In genomic region chr3:126525853-126526667, GRCh38 we compare ENCODE assay signal across 20 cellular contexts. TPM values are rescaled to one million over a fixed set of nuclear protein-coding genes. Genes with fewer than 3 reads are reported as not detected.
DNase-seq lines count a peak whose midpoint lies in the region; TF ChIP-seq lines count a peak whose summit lies in the region.
"Had no signal": no experiment of that assay in that cellular context is flagged by ENCODE, and none has a peak within 500 bp of the region (broad histone marks: within the 10 kb centered on the region; RNA-seq: fewer than 3 reads in every experiment).

No MANE protein-coding gene starts in this region.

- BruUV-seq in Caco-2 (replicated peaks; lab: Mats Ljungman, UMichigan) = no TSS peak

- no peak overlapping the region for H3K4me3 ChIP-seq in Caco-2 (ENCODE audit: low read depth, low read length)
- H3K4me3 ChIP-seq in breast epithelium = no peak overlapping the region
- H3K4me3 ChIP-seq: Peyer's patch had no signal

- H3K27me3 Mint-ChIP-seq in Caco-2 (ENCODE audit: insufficient read depth, unreplicated experiment) = no peaks in the 10 kb centered on the region
- peaks cover 10% of the 10 kb centered on the region for H3K27me3 Mint-ChIP-seq in glutamatergic neuron (ENCODE audit: unreplicated experiment)
- H3K27me3 Mint-ChIP-seq in nephron progenitor cell (ENCODE audit: low read depth, poor library complexity) = peaks cover 48% of the 10 kb centered on the region

- peaks cover 4% of the 10 kb centered on the region for H3K36me3 ChIP-seq in Caco-2 (ENCODE audit: control insufficient read depth, insufficient read depth, low read length)
- no peaks in the 10 kb centered on the region for H3K36me3 ChIP-seq in breast epithelium
- H3K36me3 ChIP-seq: Peyer's patch had no signal

- H3K36me3 Mint-ChIP-seq in Caco-2 (ENCODE audit: insufficient read depth, unreplicated experiment) = no peaks in the 10 kb centered on the region
- no peaks in the 10 kb centered on the region for H3K36me3 Mint-ChIP-seq in glutamatergic neuron (ENCODE audit: unreplicated experiment)
- no peaks in the 10 kb centered on the region for H3K36me3 Mint-ChIP-seq in nephron progenitor cell (ENCODE audit: low read depth)
- H3K36me3 Mint-ChIP-seq: CD4-positive, CD25-positive, alpha-beta regulatory T cell had no signal

- H3K27me3 ChIP-seq in Caco-2 (replicated peaks; ENCODE audit: control insufficient read depth, insufficient read depth, low read length) (no peaks in the 10 kb centered on the region), breast epithelium (peaks cover 3 to 22% of the 10 kb centered on the region in 2 donors)
- H3K27me3 ChIP-seq: Peyer's patch had no signal

- peaks cover 29% of the 10 kb centered on the region for H3K4me1 Mint-ChIP-seq in Caco-2 (ENCODE audit: low read depth, unreplicated experiment)
- H3K4me1 Mint-ChIP-seq in glutamatergic neuron (ENCODE audit: low read depth, unreplicated experiment) = peaks cover 7% of the 10 kb centered on the region
- peaks cover 5% of the 10 kb centered on the region for H3K4me1 Mint-ChIP-seq in nephron progenitor cell

- H3K27ac Mint-ChIP-seq in Caco-2 (ENCODE audit: unreplicated experiment) (no peak overlapping the region), glutamatergic neuron (ENCODE audit: unreplicated experiment) (no peak overlapping the region), nephron progenitor cell (no peak overlapping the region)
- H3K27ac Mint-ChIP-seq: CD4-positive, CD25-positive, alpha-beta regulatory T cell had no signal

- POLR2A ChIA-PET in Caco-2 (lab: Charles Lee) = no interaction called here

- H3K4me3 Mint-ChIP-seq in Caco-2 (ENCODE audit: unreplicated experiment) (peak overlapping the region; percentile 75), glutamatergic neuron (ENCODE audit: unreplicated experiment) (no peak overlapping the region), nephron progenitor cell (peak overlapping the region; percentile 36)
- H3K4me3 Mint-ChIP-seq: CD4-positive, CD25-positive, alpha-beta regulatory T cell had no signal

- CTCF ChIA-PET in Caco-2 (lab: Charles Lee) = no interaction called here

- TF ChIP-seq POLR2A in breast epithelium (IDR thresholded peaks at IDR 0.05) = no peak

- no peak overlapping the region for H3K27ac ChIP-seq in breast epithelium
- H3K27ac ChIP-seq: Peyer's patch had no signal

- H3K9me3 Mint-ChIP-seq in Caco-2 (ENCODE audit: unreplicated experiment) = no peaks in the 10 kb centered on the region
- peaks cover 2% of the 10 kb centered on the region for H3K9me3 Mint-ChIP-seq in glutamatergic neuron (ENCODE audit: unreplicated experiment)
- H3K9me3 Mint-ChIP-seq in nephron progenitor cell = no peaks in the 10 kb centered on the region

- H3K4me1 ChIP-seq in Caco-2 (peaks cover 50% of the 10 kb centered on the region), breast epithelium (peaks cover 0 to 4% of the 10 kb centered on the region in 2 donors)

- intact Hi-C loops in Caco-2 (cut with micrococcal nuclease; ENCODE audit: unreplicated experiment) = loop anchor here (10.0 kb wide), 1 partner anchor 129 kb away; the partner anchor contains the start of gene TXNRD3
- intact Hi-C loops in breast epithelium (cut with DNase I; ENCODE audit: low total_unique reads) = no loop called here

- DNase-seq in DMS53 (lab: John Stamatoyannopoulos, UW) (peak; percentile 9), DMS53 treated with DMSO at 0.1 percent for 48 hours (lab: John Stamatoyannopoulos, UW; ENCODE audit: unreplicated experiment) (no peak), Caco-2 (no peak), glutamatergic neuron (peak; percentile 12), nephron progenitor cell (no peak), glomerular visceral epithelial cell (ENCODE audit: extremely low spot score) (no peak), kidney glomerular epithelial cell (lab: John Stamatoyannopoulos, UW) (no peak), breast epithelium (ENCODE audit: low spot score in 2 of 2) (no peak)
- DNase-seq: 8988T; CD4-positive, CD25-positive, alpha-beta regulatory T cell; EL; KBM-7; NCI-H1092; NCI-H1694; NCI-H446 treated with DMSO at 0.1 percent for 48 hours; NCI-H774; SIG-M5 had no signal

- TF ChIP-seq CTCF in Caco-2 (IDR thresholded peaks at IDR 0.05; ENCODE audit: insufficient read depth in 1 of 2, low read depth in 1 of 2, low read length in 1 of 2, severe bottlenecking in 1 of 2, unreplicated experiment in 1 of 2) (no peak), glutamatergic neuron (IDR thresholded peaks at IDR 0.05; ENCODE audit: partially characterized antibody, unreplicated experiment) (no peak), nephron progenitor cell (IDR thresholded peaks at IDR 0.05) (no peak), breast epithelium (IDR thresholded peaks at IDR 0.05) (no peak)

- H3K9me3 ChIP-seq in Caco-2 (no peaks in the 10 kb centered on the region), breast epithelium (no peaks in the 10 kb centered on the region)
- H3K9me3 ChIP-seq: Peyer's patch had no signal

RNA-seq across cellular contexts. Expression of gene CHST13, which starts 2.1 kb away (rescaled TPM):
- total RNA-seq in Caco-2 (2022) = 17.0 and 25.3 TPM in 2 replicates
- total RNA-seq in glutamatergic neuron (ENCODE audit: unreplicated experiment) = not detected
- total RNA-seq in breast epithelium = under 1 TPM in 2 of 3 donors, not detected in 1; 0.29 to 0.80 TPM
- total RNA-seq: CD4-positive, CD25-positive, alpha-beta regulatory T cell; MCF 10A had no signal

RNA-seq across cellular contexts. Expression of gene UROC1, which starts 8.5 kb away (rescaled TPM):
- total RNA-seq in Caco-2 (2022) (not detected in 2 replicates), glutamatergic neuron (ENCODE audit: unreplicated experiment) (not detected), breast epithelium (not detected)
- total RNA-seq: CD4-positive, CD25-positive, alpha-beta regulatory T cell; H7; MCF 10A; Peyer's patch had no signal

RNA-seq across cellular contexts. Expression of gene C3orf22, which starts 32.7 kb away (rescaled TPM):
- total RNA-seq in Caco-2 (2022) (not detected in 2 replicates), glutamatergic neuron (ENCODE audit: unreplicated experiment) (not detected), breast epithelium (not detected)
- total RNA-seq: CD4-positive, CD25-positive, alpha-beta regulatory T cell; H7; MCF 10A; Peyer's patch had no signal

RNA-seq across cellular contexts. Expression of gene ZXDC, which starts 50.4 kb away (rescaled TPM):
- total RNA-seq in Caco-2 (2022) = 28.1 and 28.7 TPM in 2 replicates
- total RNA-seq in glutamatergic neuron (ENCODE audit: unreplicated experiment) = 39.5 TPM
- total RNA-seq in breast epithelium = 10 to 100 TPM; 37.6 to 42.4 (median 39.0) TPM

Comparison
In these comparisons a context has a peak if more than half of its experiments do, and no peak if none do; other contexts are left out.
1. DNase-seq: peak in DMS53 (single experiment) and glutamatergic neuron (single experiment); none in DMS53 treated with DMSO at 0.1 percent for 48 hours (single experiment), Caco-2 (0 of 2), nephron progenitor cell (single experiment), glomerular visceral epithelial cell (single experiment), kidney glomerular epithelial cell (single experiment) and breast epithelium (0 of 2).